Comparison of ENCODE assay signal across 18 cellular contexts in genomic region chr18:47990981-47991380, GRCh38.
"Had no signal": no experiment of that assay in that cellular context is flagged by ENCODE, and none has a peak within 500 bp of the region (broad histone marks: within the 10 kb centered on the region; RNA-seq: fewer than 3 reads in every experiment).

No MANE protein-coding gene starts in this region.

- H3K4me1 ChIP-seq: adrenal gland, breast epithelium, parathyroid adenoma, tibial artery had no signal

- H3K27ac ChIP-seq: adrenal gland, breast epithelium, coronary artery, neutrophil, parathyroid adenoma, tibial artery had no signal

- H3K9me3 ChIP-seq: adrenal gland, breast epithelium, neutrophil, tibial artery had no signal

- H3K27me3 ChIP-seq: adrenal gland, breast epithelium, neutrophil had no signal

- H3K4me3 ChIP-seq: adrenal gland, breast epithelium, coronary artery, lung, tibial artery had no signal

- ATAC-seq: activated naive CD4-positive, alpha-beta T cell treated with anti-CD3 and anti-CD28 coated beads, Interleukin-2, amount 50 U/mL, for 72 hours; left colon; natural killer cell had no signal

- DNase-seq: activated CD4-positive, CD25-positive, alpha-beta regulatory T cell treated with anti-CD3 and anti-CD28 coated beads, Interleukin-2, amount 50 U/mL, for 72 hours; activated gamma-delta T cell treated with Interleukin-2 at 50 U/mL for 16 hours; erythroblast; foreskin melanocyte; hypothalamus; islet precursor cell; left colon; natural killer cell; stimulated activated naive CD4-positive, alpha-beta T cell treated with Interleukin-2 at 50 U/mL for 16 hours; T-helper 9 cell; tibial artery had no signal

- H3K36me3 ChIP-seq: adrenal gland, breast epithelium, neutrophil, tibial artery had no signal
